In genomic region chr5:1516615-1517601, GRCh38 we compare ENCODE assay signal across 9 cellular contexts. TPM values are rescaled to one million over a fixed set of nuclear protein-coding genes. Genes with fewer than 3 reads are reported as not detected.
DNase-seq lines count a peak whose midpoint lies in the region; ATAC-seq and TF ChIP-seq lines count a peak whose summit lies in the region.
"Had no signal": no experiment of that assay in that cellular context is flagged by ENCODE, and none has a peak within 500 bp of the region (broad histone marks: within the 10 kb centered on the region; RNA-seq: fewer than 3 reads in every experiment).

No MANE protein-coding gene starts in this region.

- peaks cover 28% of the 10 kb centered on the region for H3K4me1 Mint-ChIP-seq in activated naive CD4-positive, alpha-beta T cell treated with anti-CD3 and anti-CD28 coated beads, Interleukin-2, amount 10 ng/mL, durations not matched to agents 7 days and 5 days

- H3K27ac ChIP-seq in lower lobe of right lung (peak overlapping the region; percentile 60), vagina (no peak overlapping the region)
- H3K27ac ChIP-seq: parathyroid adenoma had no signal

- H3K27me3 ChIP-seq in lower lobe of right lung (ENCODE audit: low read depth) (no peaks in the 10 kb centered on the region), vagina (no peaks in the 10 kb centered on the region)

- H3K27ac Mint-ChIP-seq in activated naive CD4-positive, alpha-beta T cell treated with anti-CD3 and anti-CD28 coated beads, Interleukin-2, amount 10 ng/mL, durations not matched to agents 7 days and 5 days = no peak overlapping the region

- peaks cover 61% of the 10 kb centered on the region for H3K4me1 ChIP-seq in lower lobe of right lung
- H3K4me1 ChIP-seq in vagina = peaks cover 21% of the 10 kb centered on the region
- H3K4me1 ChIP-seq: parathyroid adenoma had no signal

- no peak overlapping the region for H3K4me3 Mint-ChIP-seq in activated naive CD4-positive, alpha-beta T cell treated with anti-CD3 and anti-CD28 coated beads, Interleukin-2, amount 10 ng/mL, durations not matched to agents 7 days and 5 days

- peaks cover 22% of the 10 kb centered on the region for H3K36me3 Mint-ChIP-seq in activated naive CD4-positive, alpha-beta T cell treated with anti-CD3 and anti-CD28 coated beads, Interleukin-2, amount 10 ng/mL, durations not matched to agents 7 days and 5 days

- CTCF ChIA-PET in activated naive CD4-positive, alpha-beta T cell treated with anti-CD3 and anti-CD28 coated beads, Interleukin-2, amount 10 ng/mL, durations not matched to agents 7 days and 5 days (lab: Charles Lee) = interaction anchor here (1.1 kb wide), 1 partner anchor 128 kb away, joined by 3 read pairs; no protein-coding TSS in a partner anchor

- no peak overlapping the region for H3K4me3 ChIP-seq in cardiac fibroblast (replicated peaks in 1 of 2; ENCODE audit: low read depth in 2 of 2, low read length in 2 of 2)
- H3K4me3 ChIP-seq in lower lobe of right lung = no peak overlapping the region
- no peak overlapping the region for H3K4me3 ChIP-seq in vagina

- peak; percentile 10 for DNase-seq in activated naive CD4-positive, alpha-beta T cell treated with anti-CD3 and anti-CD28 coated beads, Interleukin-2, amount 10 ng/mL, durations not matched to agents 7 days and 5 days
- DNase-seq in activated naive CD4-positive, alpha-beta T cell treated with Interleukin-2 at 50 U/mL for 16 hours = no peak
- DNase-seq in cardiac fibroblast (ENCODE audit: low read depth in 2 of 2) (peak; percentile 62 to 73), lower lobe of right lung (peak; percentile 64), vagina (ENCODE audit: extremely low spot score in 2 of 2) (peak; percentile 86 to 95), putamen (ENCODE audit: low spot score) (no peak), epidermal melanocyte (ENCODE audit: insufficient read length, low spot score) (no peak), SHP77 treated with DMSO at 0.1 percent for 48 hours (lab: John Stamatoyannopoulos, UW) (no peak)

- H3K27me3 Mint-ChIP-seq in activated naive CD4-positive, alpha-beta T cell treated with anti-CD3 and anti-CD28 coated beads, Interleukin-2, amount 10 ng/mL, durations not matched to agents 7 days and 5 days = no peaks in the 10 kb centered on the region

- TF ChIP-seq POLR2A in vagina (IDR thresholded peaks at IDR 0.05) = no peak

- TF ChIP-seq CTCF in cardiac fibroblast (IDR thresholded peaks at IDR 0.05; ENCODE audit: low read depth, low read length) = no peak
- no peak for TF ChIP-seq CTCF in lower lobe of right lung (IDR thresholded peaks at IDR 0.05)
- no peak for TF ChIP-seq CTCF in vagina (IDR thresholded peaks at IDR 0.05)

- no peaks in the 10 kb centered on the region for H3K9me3 Mint-ChIP-seq in activated naive CD4-positive, alpha-beta T cell treated with anti-CD3 and anti-CD28 coated beads, Interleukin-2, amount 10 ng/mL, durations not matched to agents 7 days and 5 days

- peak; percentile 40 to 43 for ATAC-seq in lower lobe of right lung

- H3K9me3 ChIP-seq in lower lobe of right lung (no peaks in the 10 kb centered on the region), vagina (no peaks in the 10 kb centered on the region)

- peaks cover 81% of the 10 kb centered on the region for H3K36me3 ChIP-seq in lower lobe of right lung
- peaks cover 0 to 4% of the 10 kb centered on the region in 2 donors for H3K36me3 ChIP-seq in vagina

- intact Hi-C loops in lower lobe of right lung (cut with DNase I) (no loop called here), vagina (cut with DNase I) (no loop called here)

RNA-seq across cellular contexts. Expression of gene LPCAT1, which starts 6.9 kb away (rescaled TPM):
- total RNA-seq in lower lobe of right lung (475 TPM), vagina (29.7 TPM)

Comparison
In these comparisons a context has a peak if more than half of its experiments do, and no peak if none do; other contexts are left out.
1. DNase-seq: peak in activated naive CD4-positive, alpha-beta T cell treated with anti-CD3 and anti-CD28 coated beads, Interleukin-2, amount 10 ng/mL, durations not matched to agents 7 days and 5 days (single experiment), cardiac fibroblast (2 of 2), lower lobe of right lung (single experiment) and vagina (2 of 2); none in activated naive CD4-positive, alpha-beta T cell treated with Interleukin-2 at 50 U/mL for 16 hours (single experiment), putamen (single experiment), epidermal melanocyte (single experiment) and SHP77 treated with DMSO at 0.1 percent for 48 hours (single experiment).
2. RNA of gene LPCAT1, which starts 6.9 kb away (total RNA-seq): 475 TPM in lower lobe of right lung (single experiment); 29.7 TPM in vagina (single experiment); every median in the first group is over 10 times any median in the second.